Comparison of ENCODE assay signal across 9 cellular contexts in the genomic region with DNA sequence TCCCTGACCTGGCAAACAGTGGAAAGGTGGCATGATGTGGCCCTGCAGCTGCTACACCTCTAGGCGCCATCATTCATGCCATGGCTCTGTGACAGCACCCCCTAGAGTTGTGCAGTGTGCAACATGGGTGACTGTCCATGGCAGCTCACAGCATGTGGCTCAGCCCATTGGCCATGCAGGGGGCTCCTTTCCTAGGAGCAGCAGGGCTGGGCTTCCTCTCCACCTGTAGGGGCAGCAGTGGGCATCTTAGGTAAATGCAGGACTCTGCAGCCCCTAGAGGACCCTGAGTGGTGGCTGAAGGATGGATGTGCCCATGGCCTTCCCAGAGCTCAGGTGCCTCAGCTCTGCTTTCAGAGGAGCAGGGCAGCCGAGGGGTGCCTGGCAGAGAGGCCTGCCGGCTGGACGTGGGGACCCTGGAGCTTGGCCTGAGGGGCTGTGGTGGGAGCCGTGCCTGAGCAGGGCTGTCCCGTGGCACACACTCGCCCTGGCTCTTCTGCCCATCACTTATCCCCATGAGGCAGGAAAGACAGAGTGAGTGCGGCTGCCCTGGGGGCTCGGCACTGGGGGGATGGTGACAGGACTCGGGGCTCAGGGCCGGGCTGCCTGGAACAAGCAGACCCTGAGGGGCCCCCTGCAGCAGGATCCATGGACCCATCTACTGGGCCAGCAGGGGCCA. TPM values are rescaled to one million over a fixed set of nuclear protein-coding genes. Genes with fewer than 3 reads are reported as not detected.
DNase-seq lines count a peak whose midpoint lies in the region; ATAC-seq and TF ChIP-seq lines count a peak whose summit lies in the region.
"Had no signal": no experiment of that assay in that cellular context is flagged by ENCODE, and none has a peak within 500 bp of the region (broad histone marks: within the 10 kb centered on the region; RNA-seq: fewer than 3 reads in every experiment).

No MANE protein-coding gene starts in this region.

- H2AFZ ChIP-seq in HCT116 (ENCODE audit: low read depth, low read length, poor library complexity, severe bottlenecking), result no peak overlapping the region

- DNase-seq in BE2C (peak; percentile 51), HCT116 (ENCODE audit: low read depth, low spot score) (no peak), WERI-Rb-1 (peak; percentile 71), left kidney (ENCODE audit: low read depth, low spot score) (peak; percentile 72), lower leg skin (ENCODE audit: low spot score in 2 of 2) (no peak), Kasumi-1 (lab: John Stamatoyannopoulos, UW) (no peak)
- DNase-seq: activated naive CD4-positive, alpha-beta T cell treated with Interleukin-2 at 50 U/mL for 16 hours had no signal

- H3K36me3 ChIP-seq in BE2C (no peaks in the 10 kb centered on the region), HCT116 (ENCODE audit: control insufficient read depth in 1 of 2, insufficient read depth in 2 of 2, low read length in 2 of 2) (no peaks in the 10 kb centered on the region), WERI-Rb-1 (no peaks in the 10 kb centered on the region)

- TF ChIP-seq RAD21 in HCT116 (IDR thresholded peaks at IDR 0.05; ENCODE audit: low read depth), result no peak

- H3K27ac ChIP-seq in HCT116 (ENCODE audit: low read depth, low read length), result no peak overlapping the region
- H3K27ac ChIP-seq in WERI-Rb-1, result no peak overlapping the region

- H3K4me3 ChIP-seq in BE2C (ENCODE audit: low read depth, low read length) (no peak overlapping the region), HCT116 (replicated peaks in 1 of 2; ENCODE audit: low read depth in 1 of 2, low read length in 2 of 2) (no peak overlapping the region), WERI-Rb-1 (ENCODE audit: low read depth, low read length) (no peak overlapping the region), lower leg skin (ENCODE audit: low read depth, poor library complexity, severe bottlenecking) (no peak overlapping the region)

- H3K4me2 ChIP-seq in HCT116 (ENCODE audit: low read length), result no peak overlapping the region

- no TSS peak for BruUV-seq in HCT116 (replicated peaks; lab: Mats Ljungman, UMichigan)

- TF ChIP-seq POLR2A in HCT116 (IDR thresholded peaks at IDR 0.05; ENCODE audit: borderline replicate concordance, extremely low read depth, insufficient read depth, insufficient read length), result no peak
- TF ChIP-seq POLR2A in lower leg skin (IDR thresholded peaks at IDR 0.05), result no peak

- TF ChIP-seq CTCF in BE2C (IDR thresholded peaks at IDR 0.05; ENCODE audit: low read depth, low read length) (peak; percentile 62), HCT116 (IDR thresholded peaks at IDR 0.05 in 2 of 3, conservative IDR thresholded peaks at IDR 0.05 in 1 of 3; ENCODE audit: borderline replicate concordance in 1 of 3, insufficient read depth in 1 of 3, low read depth in 2 of 3, low read length in 2 of 3) (peak in 2 of 3 experiments; percentile 70 to 72; a peak in 4 of 6 replicates), WERI-Rb-1 (IDR thresholded peaks at IDR 0.05; ENCODE audit: low read depth, low read length) (peak; percentile 72), lower leg skin (IDR thresholded peaks at IDR 0.05) (no peak)

- no peaks in the 10 kb centered on the region for H3K9me2 ChIP-seq in HCT116 (ENCODE audit: insufficient read depth)

- H3K4me1 ChIP-seq in BE2C (no peaks in the 10 kb centered on the region), HCT116 (ENCODE audit: control insufficient read depth in 1 of 2, insufficient read depth in 2 of 2, low read length in 2 of 2) (peaks cover 18 to 19% of the 10 kb centered on the region in 2 experiments)

- CTCF ChIA-PET in HCT116 (lab: Charles Lee), result interaction anchor here (2.0 kb wide), 1 partner anchor 21 kb away, joined by 7 read pairs; the partner anchor contains the start of gene SIVA1

- POLR2A ChIA-PET in HCT116 (lab: Charles Lee), result no interaction called here

- RAD21 ChIA-PET in HCT116 (lab: Charles Lee; ENCODE audit: low non-redundant PET in 1 of 2, low total read pairs in 2 of 2, uncharacterized antibody in 2 of 2, unreplicated experiment in 2 of 2), result no interaction called here

- H3K27me3 ChIP-seq in BE2C, result no peaks in the 10 kb centered on the region
- no peaks in the 10 kb centered on the region for H3K27me3 ChIP-seq in HCT116 (ENCODE audit: insufficient read depth, low read length)
- no peaks in the 10 kb centered on the region for H3K27me3 ChIP-seq in WERI-Rb-1 (ENCODE audit: insufficient read depth, low read depth, severe bottlenecking)

- peak; percentile 72 for ATAC-seq in HCT116
- no peak for ATAC-seq in GM18867 (IDR thresholded peaks at IDR 0.05; ENCODE audit: unreplicated experiment)
- no peak for ATAC-seq in GM18520 (IDR thresholded peaks at IDR 0.05; ENCODE audit: unreplicated experiment)

- no peak overlapping the region for H3K9ac ChIP-seq in HCT116 (ENCODE audit: low read length)

- no peaks in the 10 kb centered on the region for H3K9me3 ChIP-seq in BE2C
- H3K9me3 ChIP-seq in HCT116 (ENCODE audit: control insufficient read depth in 1 of 2, insufficient read depth in 1 of 2, low read depth in 1 of 2, low read length in 2 of 2), result no peaks in the 10 kb centered on the region
- H3K9me3 ChIP-seq in WERI-Rb-1 (ENCODE audit: severe bottlenecking), result no peaks in the 10 kb centered on the region

- H4K20me1 ChIP-seq in HCT116 (ENCODE audit: insufficient read depth), result no peaks in the 10 kb centered on the region

- WGBS in lower leg skin, 2 donors, result 90 to 94% methylated on average over 10 to 11 of the region's 11 CpGs

- H3K79me2 ChIP-seq in HCT116 (ENCODE audit: insufficient read depth, low read length), result no peaks in the 10 kb centered on the region

- intact Hi-C loops in HCT116 (cut with micrococcal nuclease) (no loop called here), lower leg skin (cut with DNase I; ENCODE audit: low total_unique reads) (no loop called here)

TF ChIP-seq in HCT116, 20 proteins besides CTCF, POLR2A, EP300 and RAD21 (continues in another document):
- no peak for TF ChIP-seq EZH2 (IDR thresholded peaks at IDR 0.05)
- no peak for TF ChIP-seq CEBPB (IDR thresholded peaks at IDR 0.05; ENCODE audit: low read depth)
- TF ChIP-seq SP1 (IDR thresholded peaks at IDR 0.05; ENCODE audit: low read depth), result no peak
- no peak for TF ChIP-seq EZH2phosphoT487 (IDR thresholded peaks at IDR 0.05; ENCODE audit: borderline replicate concordance)
- TF ChIP-seq ZBTB33 (IDR thresholded peaks at IDR 0.05; ENCODE audit: extremely low read depth, insufficient replicate concordance, low read length), result no peak
- TF ChIP-seq JUND (IDR thresholded peaks at IDR 0.05), result no peak
- TF ChIP-seq YY1 (IDR thresholded peaks at IDR 0.05; ENCODE audit: extremely low read depth, insufficient replicate concordance, low read depth, low read length), result no peak
- no peak for TF ChIP-seq TCF7L2 (IDR thresholded peaks at IDR 0.05; ENCODE audit: borderline replicate concordance, extremely low read depth, insufficient read depth, insufficient read length)
- TF ChIP-seq, protein P1, sequence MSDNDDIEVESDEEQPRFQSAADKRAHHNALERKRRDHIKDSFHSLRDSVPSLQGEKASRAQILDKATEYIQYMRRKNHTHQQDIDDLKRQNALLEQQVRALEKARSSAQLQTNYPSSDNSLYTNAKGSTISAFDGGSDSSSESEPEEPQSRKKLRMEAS (IDR thresholded peaks at IDR 0.05), result no peak
- TF ChIP-seq POLR2AphosphoS5 (IDR thresholded peaks at IDR 0.05; ENCODE audit: low read depth, low read length), result no peak
- TF ChIP-seq ZNF274 (IDR thresholded peaks at IDR 0.05; ENCODE audit: low read depth, low read length), result no peak
- no peak for TF ChIP-seq EGR1 (IDR thresholded peaks at IDR 0.05; ENCODE audit: low read depth)
- TF ChIP-seq CBX3 (IDR thresholded peaks at IDR 0.05; ENCODE audit: low read depth), result no peak

RNA-seq across cellular contexts. Expression of gene ADSS1, which starts 7.4 kb away (rescaled TPM):
- 1.5 TPM for polyA plus RNA-seq in BE2C (2012; ENCODE audit: insufficient read depth, insufficient read length, low read depth)
- total RNA-seq in HCT116 (2021; ENCODE audit: unreplicated experiment), result 9.9 TPM
- polyA plus RNA-seq in HCT116 (2012), result 12.5 and 15.4 TPM in 2 replicates
- total RNA-seq in lower leg skin, result 1 to 10 TPM; 5.5 to 8.7 (median 7.2) TPM

RNA-seq across cellular contexts. Expression of gene SIVA1, which starts 21.6 kb away (rescaled TPM):
- polyA plus RNA-seq in BE2C (2012; ENCODE audit: insufficient read depth, insufficient read length, low read depth), result 407 TPM
- total RNA-seq in HCT116 (2021; ENCODE audit: unreplicated experiment) (141 TPM), lower leg skin (100 to 1,000 TPM; 162 to 174 (median 168) TPM)
- polyA plus RNA-seq in HCT116 (2012), result 142 and 171 TPM in 2 replicates

RNA-seq across cellular contexts. Expression of gene INF2, which starts 42.0 kb away (rescaled TPM):
- 133 TPM for polyA plus RNA-seq in BE2C (2012; ENCODE audit: insufficient read depth, insufficient read length, low read depth)
- total RNA-seq in HCT116 (2021; ENCODE audit: unreplicated experiment) (95.8 TPM), lower leg skin (100 to 1,000 TPM in 1 of 4 donors, 10 to 100 TPM in 3; 63.8 to 121 (median 83.9) TPM)
- 43.9 and 46.6 TPM in 2 replicates for polyA plus RNA-seq in HCT116 (2012)

Comparison
In these comparisons a context has a peak if more than half of its experiments do, and no peak if none do; other contexts are left out.
1. DNase-seq: peak in BE2C (single experiment), WERI-Rb-1 (single experiment) and left kidney (single experiment); none in HCT116 (single experiment), lower leg skin (0 of 2) and Kasumi-1 (0 of 2).
2. CTCF ChIP-seq: peak in BE2C (single experiment), HCT116 (2 of 3) and WERI-Rb-1 (single experiment); none in lower leg skin (0 of 3).